In genomic region chr20:48115511-48115910, GRCh38 we compare ENCODE assay signal across 13 cellular contexts.
DNase-seq lines count a peak whose midpoint lies in the region; TF ChIP-seq lines count a peak whose summit lies in the region.
"Had no signal": no experiment of that assay in that cellular context is flagged by ENCODE, and none has a peak within 500 bp of the region (broad histone marks: within the 10 kb centered on the region; RNA-seq: fewer than 3 reads in every experiment).

No MANE protein-coding gene starts in this region.

- H3K27me3 ChIP-seq in prostate gland (replicated peaks; ENCODE audit: insufficient read depth): no peaks in the 10 kb centered on the region
- H3K27me3 ChIP-seq: BE2C had no signal

- no peak for TF ChIP-seq POLR2A in prostate gland (IDR thresholded peaks at IDR 0.05)

- peaks cover 32% of the 10 kb centered on the region for H3K4me1 Mint-ChIP-seq in nephron
- H3K4me1 Mint-ChIP-seq: CD4-positive, alpha-beta memory T cell had no signal

- no peak overlapping the region for H3K4me3 Mint-ChIP-seq in nephron
- H3K4me3 Mint-ChIP-seq: CD4-positive, alpha-beta memory T cell had no signal

- intact Hi-C loops in prostate gland (cut with DNase I): no loop called here

- no peaks in the 10 kb centered on the region for H3K36me3 ChIP-seq in prostate gland
- H3K36me3 ChIP-seq: BE2C had no signal

- DNase-seq in NCI-H2171 (lab: John Stamatoyannopoulos, UW) (peak; percentile 46), amniotic epithelial cell (ENCODE audit: low read depth) (peak; percentile 3), NCI-H2081 treated with DMSO at 0.1 percent for 48 hours (lab: John Stamatoyannopoulos, UW) (no peak), MV-4-11 (lab: John Stamatoyannopoulos, UW) (no peak), prostate gland (ENCODE audit: low spot score) (no peak)
- DNase-seq: BE2C; CD4-positive, alpha-beta memory T cell; DMS79 had no signal

- peak overlapping the region; percentile 10 to 49 (median 36) for H3K27ac Mint-ChIP-seq in nephron
- H3K27ac Mint-ChIP-seq: CD4-positive, alpha-beta memory T cell had no signal

- H3K9me3 Mint-ChIP-seq in nephron: peaks cover 2% of the 10 kb centered on the region
- H3K9me3 Mint-ChIP-seq: CD4-positive, alpha-beta memory T cell had no signal

- H3K27me3 Mint-ChIP-seq in nephron (ENCODE audit: low read depth): no peaks in the 10 kb centered on the region

- H3K4me1 ChIP-seq in prostate gland (replicated peaks): no peaks in the 10 kb centered on the region
- H3K4me1 ChIP-seq: A549, BE2C had no signal

- H3K27ac ChIP-seq in prostate gland: no peak overlapping the region
- H3K27ac ChIP-seq: A549, C4-2B, HL-60 had no signal

- H3K36me3 Mint-ChIP-seq in nephron (ENCODE audit: low read depth): no peaks in the 10 kb centered on the region
- H3K36me3 Mint-ChIP-seq: CD4-positive, alpha-beta memory T cell had no signal

- no peak for TF ChIP-seq CTCF in nephron (IDR thresholded peaks at IDR 0.05; ENCODE audit: unreplicated experiment in 3 of 3)
- no peak for TF ChIP-seq CTCF in prostate gland (IDR thresholded peaks at IDR 0.05)

- no peak overlapping the region for H3K4me3 ChIP-seq in prostate gland
- H3K4me3 ChIP-seq: A549, GM12878 had no signal

- H3K9me3 ChIP-seq in prostate gland: no peaks in the 10 kb centered on the region
- H3K9me3 ChIP-seq: A549, BE2C had no signal

- 87% methylated on average over 4 of the region's 4 CpGs for WGBS in prostate gland

Comparison
In these comparisons a context has a peak if more than half of its experiments do, and no peak if none do; other contexts are left out.
1. DNase-seq: peak in NCI-H2171 (single experiment) and amniotic epithelial cell (single experiment); none in NCI-H2081 treated with DMSO at 0.1 percent for 48 hours (single experiment), MV-4-11 (single experiment) and prostate gland (single experiment).